ENCODE assay signal across 1 cellular context in the genomic region with DNA sequence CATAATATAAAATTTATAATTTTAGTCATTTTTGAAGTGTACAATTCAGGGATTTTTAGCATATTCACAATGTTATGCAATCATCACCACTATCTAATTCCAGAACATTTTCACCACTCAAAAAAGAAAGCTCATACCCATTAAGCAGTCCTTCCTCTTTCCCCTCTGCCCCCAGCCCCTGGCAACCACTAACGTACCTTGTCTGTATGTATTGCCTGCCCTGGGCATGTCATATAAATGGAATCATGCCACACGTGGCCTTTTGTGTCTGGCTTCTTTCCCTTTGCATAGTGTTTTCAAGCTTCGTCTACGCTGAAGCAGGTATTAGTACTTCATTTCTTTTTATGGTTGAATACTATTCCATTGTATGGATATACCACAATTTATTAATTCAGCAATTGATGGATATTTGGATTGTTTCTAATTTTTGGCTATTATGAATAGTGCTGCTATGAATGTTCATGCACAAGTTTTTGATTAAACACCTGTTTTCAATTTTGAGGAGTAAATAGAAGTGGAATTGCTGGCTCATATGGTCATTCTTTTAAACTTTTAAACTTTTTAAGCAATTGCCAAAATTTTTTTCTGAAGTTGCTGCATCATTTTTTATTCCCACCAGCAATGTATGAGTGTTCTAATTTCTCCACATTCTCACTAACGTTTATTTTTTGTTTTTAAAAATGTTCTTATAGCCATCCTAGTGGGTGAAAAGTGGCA.
TF ChIP-seq lines count a peak whose summit lies in the region.

No MANE protein-coding gene starts in this region.

TF ChIP-seq in WTC11, 78 proteins besides CTCF, POLR2A, EP300 and RAD21 (continued from another document and continues in another):
- TF ChIP-seq, protein P1, sequence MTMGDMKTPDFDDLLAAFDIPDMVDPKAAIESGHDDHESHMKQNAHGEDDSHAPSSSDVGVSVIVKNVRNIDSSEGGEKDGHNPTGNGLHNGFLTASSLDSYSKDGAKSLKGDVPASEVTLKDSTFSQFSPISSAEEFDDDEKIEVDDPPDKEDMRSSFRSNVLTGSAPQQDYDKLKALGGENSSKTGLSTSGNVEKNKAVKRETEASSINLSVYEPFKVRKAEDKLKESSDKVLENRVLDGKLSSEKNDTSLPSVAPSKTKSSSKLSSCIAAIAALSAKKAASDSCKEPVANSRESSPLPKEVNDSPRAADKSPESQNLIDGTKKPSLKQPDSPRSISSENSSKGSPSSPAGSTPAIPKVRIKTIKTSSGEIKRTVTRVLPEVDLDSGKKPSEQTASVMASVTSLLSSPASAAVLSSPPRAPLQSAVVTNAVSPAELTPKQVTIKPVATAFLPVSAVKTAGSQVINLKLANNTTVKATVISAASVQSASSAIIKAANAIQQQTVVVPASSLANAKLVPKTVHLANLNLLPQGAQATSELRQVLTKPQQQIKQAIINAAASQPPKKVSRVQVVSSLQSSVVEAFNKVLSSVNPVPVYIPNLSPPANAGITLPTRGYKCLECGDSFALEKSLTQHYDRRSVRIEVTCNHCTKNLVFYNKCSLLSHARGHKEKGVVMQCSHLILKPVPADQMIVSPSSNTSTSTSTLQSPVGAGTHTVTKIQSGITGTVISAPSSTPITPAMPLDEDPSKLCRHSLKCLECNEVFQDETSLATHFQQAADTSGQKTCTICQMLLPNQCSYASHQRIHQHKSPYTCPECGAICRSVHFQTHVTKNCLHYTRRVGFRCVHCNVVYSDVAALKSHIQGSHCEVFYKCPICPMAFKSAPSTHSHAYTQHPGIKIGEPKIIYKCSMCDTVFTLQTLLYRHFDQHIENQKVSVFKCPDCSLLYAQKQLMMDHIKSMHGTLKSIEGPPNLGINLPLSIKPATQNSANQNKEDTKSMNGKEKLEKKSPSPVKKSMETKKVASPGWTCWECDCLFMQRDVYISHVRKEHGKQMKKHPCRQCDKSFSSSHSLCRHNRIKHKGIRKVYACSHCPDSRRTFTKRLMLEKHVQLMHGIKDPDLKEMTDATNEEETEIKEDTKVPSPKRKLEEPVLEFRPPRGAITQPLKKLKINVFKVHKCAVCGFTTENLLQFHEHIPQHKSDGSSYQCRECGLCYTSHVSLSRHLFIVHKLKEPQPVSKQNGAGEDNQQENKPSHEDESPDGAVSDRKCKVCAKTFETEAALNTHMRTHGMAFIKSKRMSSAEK (CRISPR knock-in tag; IDR thresholded peaks at IDR 0.05; ENCODE audit: borderline replicate concordance) = peak; percentile 95
- TF ChIP-seq ZBTB21 (CRISPR knock-in tag; IDR thresholded peaks at IDR 0.05; ENCODE audit: borderline replicate concordance) (no peak), SP1 (CRISPR knock-in tag; conservative IDR thresholded peaks at IDR 0.05) (no peak; the same call in 1 of the 2 replicates), CBFB (CRISPR knock-in tag; IDR thresholded peaks at IDR 0.05; ENCODE audit: low read depth) (no peak), FOXP1 (CRISPR knock-in tag; IDR thresholded peaks at IDR 0.05; ENCODE audit: borderline replicate concordance) (no peak), KAT7 (CRISPR knock-in tag; IDR thresholded peaks at IDR 0.05; ENCODE audit: borderline replicate concordance) (no peak), FOXK1 (CRISPR knock-in tag; IDR thresholded peaks at IDR 0.05) (no peak), ZNF138 (CRISPR knock-in tag; conservative IDR thresholded peaks at IDR 0.05) (no peak), JAZF1 (CRISPR knock-in tag; IDR thresholded peaks at IDR 0.05) (no peak), TEAD1 (CRISPR knock-in tag; IDR thresholded peaks at IDR 0.05) (no peak), ZNF219 (CRISPR knock-in tag; IDR thresholded peaks at IDR 0.05; ENCODE audit: borderline replicate concordance) (no peak), ZNF423 (CRISPR knock-in tag; IDR thresholded peaks at IDR 0.05) (no peak), HMGA2 (CRISPR knock-in tag; IDR thresholded peaks at IDR 0.05) (no peak), ZNF263 (CRISPR knock-in tag; IDR thresholded peaks at IDR 0.05; ENCODE audit: low read depth) (no peak), RELA (CRISPR knock-in tag; IDR thresholded peaks at IDR 0.05; ENCODE audit: borderline replicate concordance) (no peak), TP53 (CRISPR knock-in tag; IDR thresholded peaks at IDR 0.05) (no peak), GABPB1 (CRISPR knock-in tag; IDR thresholded peaks at IDR 0.05) (no peak), NFE2L1 (CRISPR knock-in tag; IDR thresholded peaks at IDR 0.05) (no peak), TCF7 (CRISPR knock-in tag; IDR thresholded peaks at IDR 0.05; ENCODE audit: low read depth) (no peak), PRRX2 (CRISPR knock-in tag; IDR thresholded peaks at IDR 0.05) (peak; percentile 93; the same call in 1 of the 2 replicates), ESRRA (CRISPR knock-in tag; IDR thresholded peaks at IDR 0.05; ENCODE audit: borderline replicate concordance) (no peak), NR2C2 (CRISPR knock-in tag; IDR thresholded peaks at IDR 0.05) (no peak), ZNF671 (CRISPR knock-in tag; IDR thresholded peaks at IDR 0.05) (peak; percentile 95), CREM (CRISPR knock-in tag; IDR thresholded peaks at IDR 0.05) (no peak), ATF1 (CRISPR knock-in tag; IDR thresholded peaks at IDR 0.05) (no peak), ZNF416 (CRISPR knock-in tag; IDR thresholded peaks at IDR 0.05) (peak; percentile 98), NR3C1 (CRISPR knock-in tag; conservative IDR thresholded peaks at IDR 0.05; ENCODE audit: low read depth) (no peak)
- TF ChIP-seq, protein P2, sequence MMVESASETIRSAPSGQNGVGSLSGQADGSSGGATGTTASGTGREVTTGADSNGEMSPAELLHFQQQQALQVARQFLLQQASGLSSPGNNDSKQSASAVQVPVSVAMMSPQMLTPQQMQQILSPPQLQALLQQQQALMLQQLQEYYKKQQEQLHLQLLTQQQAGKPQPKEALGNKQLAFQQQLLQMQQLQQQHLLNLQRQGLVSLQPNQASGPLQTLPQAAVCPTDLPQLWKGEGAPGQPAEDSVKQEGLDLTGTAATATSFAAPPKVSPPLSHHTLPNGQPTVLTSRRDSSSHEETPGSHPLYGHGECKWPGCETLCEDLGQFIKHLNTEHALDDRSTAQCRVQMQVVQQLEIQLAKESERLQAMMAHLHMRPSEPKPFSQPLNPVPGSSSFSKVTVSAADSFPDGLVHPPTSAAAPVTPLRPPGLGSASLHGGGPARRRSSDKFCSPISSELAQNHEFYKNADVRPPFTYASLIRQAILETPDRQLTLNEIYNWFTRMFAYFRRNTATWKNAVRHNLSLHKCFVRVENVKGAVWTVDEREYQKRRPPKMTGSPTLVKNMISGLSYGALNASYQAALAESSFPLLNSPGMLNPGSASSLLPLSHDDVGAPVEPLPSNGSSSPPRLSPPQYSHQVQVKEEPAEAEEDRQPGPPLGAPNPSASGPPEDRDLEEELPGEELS (CRISPR knock-in tag; IDR thresholded peaks at IDR 0.05) = no peak
- TF ChIP-seq, protein P3, sequence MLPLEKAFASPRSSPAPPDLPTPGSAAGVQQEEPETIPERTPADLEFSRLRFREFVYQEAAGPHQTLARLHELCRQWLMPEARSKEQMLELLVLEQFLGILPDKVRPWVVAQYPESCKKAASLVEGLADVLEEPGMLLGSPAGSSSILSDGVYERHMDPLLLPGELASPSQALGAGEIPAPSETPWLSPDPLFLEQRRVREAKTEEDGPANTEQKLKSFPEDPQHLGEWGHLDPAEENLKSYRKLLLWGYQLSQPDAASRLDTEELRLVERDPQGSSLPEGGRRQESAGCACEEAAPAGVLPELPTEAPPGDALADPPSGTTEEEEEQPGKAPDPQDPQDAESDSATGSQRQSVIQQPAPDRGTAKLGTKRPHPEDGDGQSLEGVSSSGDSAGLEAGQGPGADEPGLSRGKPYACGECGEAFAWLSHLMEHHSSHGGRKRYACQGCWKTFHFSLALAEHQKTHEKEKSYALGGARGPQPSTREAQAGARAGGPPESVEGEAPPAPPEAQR (CRISPR knock-in tag; IDR thresholded peaks at IDR 0.05) = no peak
- TF ChIP-seq, protein P4, sequence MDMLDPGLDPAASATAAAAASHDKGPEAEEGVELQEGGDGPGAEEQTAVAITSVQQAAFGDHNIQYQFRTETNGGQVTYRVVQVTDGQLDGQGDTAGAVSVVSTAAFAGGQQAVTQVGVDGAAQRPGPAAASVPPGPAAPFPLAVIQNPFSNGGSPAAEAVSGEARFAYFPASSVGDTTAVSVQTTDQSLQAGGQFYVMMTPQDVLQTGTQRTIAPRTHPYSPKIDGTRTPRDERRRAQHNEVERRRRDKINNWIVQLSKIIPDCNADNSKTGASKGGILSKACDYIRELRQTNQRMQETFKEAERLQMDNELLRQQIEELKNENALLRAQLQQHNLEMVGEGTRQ (CRISPR knock-in tag; IDR thresholded peaks at IDR 0.05) = no peak
- TF ChIP-seq, protein P5, sequence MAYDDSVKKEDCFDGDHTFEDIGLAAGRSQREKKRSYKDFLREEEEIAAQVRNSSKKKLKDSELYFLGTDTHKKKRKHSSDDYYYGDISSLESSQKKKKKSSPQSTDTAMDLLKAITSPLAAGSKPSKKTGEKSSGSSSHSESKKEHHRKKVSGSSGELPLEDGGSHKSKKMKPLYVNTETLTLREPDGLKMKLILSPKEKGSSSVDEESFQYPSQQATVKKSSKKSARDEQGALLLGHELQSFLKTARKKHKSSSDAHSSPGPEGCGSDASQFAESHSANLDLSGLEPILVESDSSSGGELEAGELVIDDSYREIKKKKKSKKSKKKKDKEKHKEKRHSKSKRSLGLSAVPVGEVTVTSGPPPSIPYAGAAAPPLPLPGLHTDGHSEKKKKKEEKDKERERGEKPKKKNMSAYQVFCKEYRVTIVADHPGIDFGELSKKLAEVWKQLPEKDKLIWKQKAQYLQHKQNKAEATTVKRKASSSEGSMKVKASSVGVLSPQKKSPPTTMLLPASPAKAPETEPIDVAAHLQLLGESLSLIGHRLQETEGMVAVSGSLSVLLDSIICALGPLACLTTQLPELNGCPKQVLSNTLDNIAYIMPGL (CRISPR knock-in tag; IDR thresholded peaks at IDR 0.05) = no peak
- TF ChIP-seq, protein P6, sequence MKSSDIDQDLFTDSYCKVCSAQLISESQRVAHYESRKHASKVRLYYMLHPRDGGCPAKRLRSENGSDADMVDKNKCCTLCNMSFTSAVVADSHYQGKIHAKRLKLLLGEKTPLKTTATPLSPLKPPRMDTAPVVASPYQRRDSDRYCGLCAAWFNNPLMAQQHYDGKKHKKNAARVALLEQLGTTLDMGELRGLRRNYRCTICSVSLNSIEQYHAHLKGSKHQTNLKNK (CRISPR knock-in tag; IDR thresholded peaks at IDR 0.05) = peak; percentile 91
- TF ChIP-seq, protein P7, sequence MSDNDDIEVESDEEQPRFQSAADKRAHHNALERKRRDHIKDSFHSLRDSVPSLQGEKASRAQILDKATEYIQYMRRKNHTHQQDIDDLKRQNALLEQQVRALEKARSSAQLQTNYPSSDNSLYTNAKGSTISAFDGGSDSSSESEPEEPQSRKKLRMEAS (CRISPR knock-in tag; IDR thresholded peaks at IDR 0.05) = no peak
- TF ChIP-seq, protein P8, sequence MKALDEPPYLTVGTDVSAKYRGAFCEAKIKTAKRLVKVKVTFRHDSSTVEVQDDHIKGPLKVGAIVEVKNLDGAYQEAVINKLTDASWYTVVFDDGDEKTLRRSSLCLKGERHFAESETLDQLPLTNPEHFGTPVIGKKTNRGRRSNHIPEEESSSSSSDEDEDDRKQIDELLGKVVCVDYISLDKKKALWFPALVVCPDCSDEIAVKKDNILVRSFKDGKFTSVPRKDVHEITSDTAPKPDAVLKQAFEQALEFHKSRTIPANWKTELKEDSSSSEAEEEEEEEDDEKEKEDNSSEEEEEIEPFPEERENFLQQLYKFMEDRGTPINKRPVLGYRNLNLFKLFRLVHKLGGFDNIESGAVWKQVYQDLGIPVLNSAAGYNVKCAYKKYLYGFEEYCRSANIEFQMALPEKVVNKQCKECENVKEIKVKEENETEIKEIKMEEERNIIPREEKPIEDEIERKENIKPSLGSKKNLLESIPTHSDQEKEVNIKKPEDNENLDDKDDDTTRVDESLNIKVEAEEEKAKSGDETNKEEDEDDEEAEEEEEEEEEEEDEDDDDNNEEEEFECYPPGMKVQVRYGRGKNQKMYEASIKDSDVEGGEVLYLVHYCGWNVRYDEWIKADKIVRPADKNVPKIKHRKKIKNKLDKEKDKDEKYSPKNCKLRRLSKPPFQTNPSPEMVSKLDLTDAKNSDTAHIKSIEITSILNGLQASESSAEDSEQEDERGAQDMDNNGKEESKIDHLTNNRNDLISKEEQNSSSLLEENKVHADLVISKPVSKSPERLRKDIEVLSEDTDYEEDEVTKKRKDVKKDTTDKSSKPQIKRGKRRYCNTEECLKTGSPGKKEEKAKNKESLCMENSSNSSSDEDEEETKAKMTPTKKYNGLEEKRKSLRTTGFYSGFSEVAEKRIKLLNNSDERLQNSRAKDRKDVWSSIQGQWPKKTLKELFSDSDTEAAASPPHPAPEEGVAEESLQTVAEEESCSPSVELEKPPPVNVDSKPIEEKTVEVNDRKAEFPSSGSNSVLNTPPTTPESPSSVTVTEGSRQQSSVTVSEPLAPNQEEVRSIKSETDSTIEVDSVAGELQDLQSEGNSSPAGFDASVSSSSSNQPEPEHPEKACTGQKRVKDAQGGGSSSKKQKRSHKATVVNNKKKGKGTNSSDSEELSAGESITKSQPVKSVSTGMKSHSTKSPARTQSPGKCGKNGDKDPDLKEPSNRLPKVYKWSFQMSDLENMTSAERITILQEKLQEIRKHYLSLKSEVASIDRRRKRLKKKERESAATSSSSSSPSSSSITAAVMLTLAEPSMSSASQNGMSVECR (CRISPR knock-in tag; IDR thresholded peaks at IDR 0.05; ENCODE audit: borderline replicate concordance) = no peak
- TF ChIP-seq, protein P9, sequence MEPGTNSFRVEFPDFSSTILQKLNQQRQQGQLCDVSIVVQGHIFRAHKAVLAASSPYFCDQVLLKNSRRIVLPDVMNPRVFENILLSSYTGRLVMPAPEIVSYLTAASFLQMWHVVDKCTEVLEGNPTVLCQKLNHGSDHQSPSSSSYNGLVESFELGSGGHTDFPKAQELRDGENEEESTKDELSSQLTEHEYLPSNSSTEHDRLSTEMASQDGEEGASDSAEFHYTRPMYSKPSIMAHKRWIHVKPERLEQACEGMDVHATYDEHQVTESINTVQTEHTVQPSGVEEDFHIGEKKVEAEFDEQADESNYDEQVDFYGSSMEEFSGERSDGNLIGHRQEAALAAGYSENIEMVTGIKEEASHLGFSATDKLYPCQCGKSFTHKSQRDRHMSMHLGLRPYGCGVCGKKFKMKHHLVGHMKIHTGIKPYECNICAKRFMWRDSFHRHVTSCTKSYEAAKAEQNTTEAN (CRISPR knock-in tag; IDR thresholded peaks at IDR 0.05) = no peak
- TF ChIP-seq, protein P10, sequence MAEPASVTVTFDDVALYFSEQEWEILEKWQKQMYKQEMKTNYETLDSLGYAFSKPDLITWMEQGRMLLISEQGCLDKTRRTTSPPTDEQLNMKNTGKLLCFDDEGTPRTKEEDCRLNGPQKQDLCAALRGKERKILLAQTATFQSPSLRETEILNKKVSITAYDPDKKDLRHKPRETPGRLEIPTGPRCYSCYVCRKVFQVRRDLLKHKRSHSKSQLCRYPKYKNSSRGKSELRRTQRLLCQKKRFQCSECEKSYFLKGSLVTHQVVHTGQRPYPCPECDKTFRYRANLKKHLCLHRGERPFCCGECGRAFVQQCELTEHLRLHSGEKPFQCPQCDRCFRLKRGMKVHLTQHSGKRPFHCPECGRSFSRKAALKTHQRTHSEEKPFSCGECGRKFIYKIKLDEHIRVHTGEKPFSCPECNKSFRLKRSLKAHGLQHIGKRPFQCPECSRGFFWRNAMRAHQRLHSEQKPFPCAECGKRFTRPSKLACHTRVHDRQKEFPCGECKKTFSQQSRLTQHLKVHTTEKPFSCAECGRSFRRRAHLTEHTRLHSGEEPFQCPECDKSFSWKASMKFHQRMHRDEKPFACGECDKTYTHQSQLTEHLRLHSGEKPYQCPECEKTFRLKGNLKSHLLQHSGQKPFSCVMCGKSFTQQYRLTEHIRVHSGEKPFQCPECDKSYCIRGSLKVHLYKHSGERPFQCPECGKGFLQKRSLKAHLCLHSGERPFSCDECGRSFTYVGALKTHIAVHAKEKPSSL (CRISPR knock-in tag; conservative IDR thresholded peaks at IDR 0.05) = peak; percentile 93
